In the genomic region with DNA sequence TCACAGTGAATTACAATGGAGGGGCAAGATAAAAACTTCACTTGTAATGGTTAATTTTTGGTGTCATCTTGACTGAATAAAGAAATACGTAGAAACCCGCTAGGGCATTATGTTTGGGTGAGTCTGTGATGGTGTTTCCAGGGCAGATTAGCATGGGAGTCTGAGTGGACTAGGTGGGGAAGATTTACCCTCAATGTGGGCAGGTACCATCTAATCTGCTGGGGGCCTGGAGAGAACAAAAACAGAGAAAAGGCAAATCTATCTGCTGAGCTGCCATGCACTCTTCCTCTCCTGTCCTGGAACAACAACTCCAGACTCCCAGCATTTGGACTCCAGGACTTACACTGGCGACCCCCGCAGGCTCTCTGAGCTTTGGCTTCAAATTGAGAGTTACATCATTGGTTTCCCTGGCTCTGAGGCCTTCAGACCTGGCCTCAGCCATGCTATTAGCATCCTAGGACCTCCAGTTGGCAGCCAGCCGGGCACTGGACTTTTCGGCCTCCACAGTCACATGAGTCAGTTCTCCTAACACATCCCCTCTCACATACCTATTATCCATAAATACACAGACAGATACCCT, we compare ENCODE assay signal across 9 cellular contexts.
"Had no signal": no experiment of that assay in that cellular context is flagged by ENCODE, and none has a peak within 500 bp of the region (broad histone marks: within the 10 kb centered on the region; RNA-seq: fewer than 3 reads in every experiment).

No MANE protein-coding gene starts in this region.

- DNase-seq: activated CD8-positive, alpha-beta T cell treated with anti-CD3 and anti-CD28 coated beads for 36 hours; central memory CD4-positive, alpha-beta T cell; cortex of kidney; effector CD8-positive, alpha-beta T cell; small intestine; SW 1271; T-helper 9 cell; tibial artery had no signal

- H3K9me3 ChIP-seq: tibial artery, vagina had no signal

- H3K27me3 ChIP-seq: tibial artery, vagina had no signal

- H3K4me1 ChIP-seq: tibial artery had no signal

- H3K36me3 ChIP-seq: tibial artery, vagina had no signal

- FAIRE-seq: small intestine had no signal

- H3K27ac ChIP-seq: tibial artery, vagina had no signal

- ATAC-seq: activated CD8-positive, alpha-beta T cell treated with anti-CD3 and anti-CD28 coated beads for 36 hours had no signal

- H3K4me3 ChIP-seq: tibial artery, vagina had no signal
